In genomic region chr10:27550823-27551222, GRCh38 we compare ENCODE assay signal across 36 cellular contexts.
"Had no signal": no experiment of that assay in that cellular context is flagged by ENCODE, and none has a peak within 500 bp of the region (broad histone marks: within the 10 kb centered on the region; RNA-seq: fewer than 3 reads in every experiment).

No MANE protein-coding gene starts in this region.

- H3K36me3 ChIP-seq: breast epithelium had no signal

- DNase-seq: activated B cell treated with CpG ODN at 0.5 μM for 24 hours; activated CD4-positive, alpha-beta memory T cell treated with anti-CD3 and anti-CD28 coated beads for 36 hours; activated CD4-positive, alpha-beta T cell treated with anti-CD3 and anti-CD28 coated beads for 4 hours; activated CD4-positive, alpha-beta T cell treated with anti-CD3 and anti-CD28 coated beads, Interleukin-2, amount 10 ng/mL, durations not matched to agents 24 days and 14 days; activated CD4-positive, alpha-beta T cell treated with anti-CD3 and anti-CD28 coated beads, Interleukin-2, amount 50 U/mL, for 1 hour; activated CD4-positive, alpha-beta T cell treated with anti-CD3 and anti-CD28 coated beads, Interleukin-2, amount 50 U/mL, for 4 hours; activated CD4-positive, CD25-positive, alpha-beta regulatory T cell treated with anti-CD3 and anti-CD28 coated beads, Interleukin-2, amount 50 U/mL, for 72 hours; activated CD8-positive, alpha-beta memory T cell treated with anti-CD3 and anti-CD28 coated beads, Interleukin-2, amount 50 U/mL, for 4 hours; activated CD8-positive, alpha-beta T cell treated with anti-CD3 and anti-CD28 coated beads for 36 hours; activated effector memory CD4-positive, alpha-beta T cell treated with anti-CD3 and anti-CD28 coated beads, Interleukin-2, amount 50 U/mL, for 16 hours; activated gamma-delta T cell treated with Interleukin-2 at 50 U/mL for 16 hours; activated naive CD4-positive, alpha-beta T cell; activated naive CD4-positive, alpha-beta T cell treated with anti-CD3 and anti-CD28 coated beads for 36 hours; activated naive CD4-positive, alpha-beta T cell treated with anti-CD3 and anti-CD28 coated beads, Interleukin-2, amount 50 U/mL, for 16 hours; activated naive CD8-positive, alpha-beta T cell treated with anti-CD3 and anti-CD28 coated beads for 36 hours; activated T-cell treated with anti-CD3 and anti-CD28 coated beads for 4 hours; activated T-cell treated with anti-CD3 and anti-CD28 coated beads, Interleukin-2, amount 50 U/mL, for 1 hour; activated T-cell treated with anti-CD3 and anti-CD28 coated beads, Interleukin-2, amount 50 U/mL, for 4 hours; activated T-cell treated with anti-CD3 and anti-CD28 coated beads, Interleukin-2, amount 50 U/mL, for 72 hours; adrenal gland; amniotic stem cell; aorta; body of pancreas; brain microvascular endothelial cell; central memory CD4-positive, alpha-beta T cell; T-helper 2 cell; T-helper 9 cell had no signal

- H3K27ac ChIP-seq: adrenal gland, body of pancreas, brain microvascular endothelial cell, breast epithelium, VCaP had no signal

- H3K9me3 ChIP-seq: adrenal gland, body of pancreas, breast epithelium had no signal

- H3K9me3 Mint-ChIP-seq: activated B cell treated with CpG ODN at 0.5 μM for 24 hours; activated CD4-positive, alpha-beta memory T cell treated with anti-CD3 and anti-CD28 coated beads for 36 hours; activated CD4-positive, alpha-beta T cell treated with anti-CD3 and anti-CD28 coated beads, Interleukin-2, amount 10 ng/mL, durations not matched to agents 24 days and 14 days; activated CD8-positive, alpha-beta T cell treated with anti-CD3 and anti-CD28 coated beads for 36 hours; activated naive CD4-positive, alpha-beta T cell treated with anti-CD3 and anti-CD28 coated beads for 36 hours; activated naive CD4-positive, alpha-beta T cell treated with anti-CD3 and anti-CD28 coated beads, Interleukin-2, amount 50 U/mL, for 72 hours; activated naive CD8-positive, alpha-beta T cell treated with anti-CD3 and anti-CD28 coated beads for 36 hours; activated T-cell treated with anti-CD3 and anti-CD28 coated beads, Interleukin-2, amount 50 U/mL, for 4 hours; activated T-helper 1 cell treated with anti-CD3 and anti-CD28 coated beads, Interleukin-12 subunit alpha, Interleukin-12 subunit beta, Interleukin-2, Interleukin-4 antibody, amounts not matched to agents 30 ng/mL and 10 ng/mL and 1 ng/mL, durations not matched to agents 14 hours and 24 hours and 36 hours; activated T-helper 17 cell treated with anti-CD3 and anti-CD28 coated beads, Interleukin-2, amount 50 U/mL, for 72 hours; T-helper 1 cell treated with Interleukin-12 subunit alpha and Interleukin-12 subunit beta and Interleukin-4 antibody, amounts not matched to agents 30 μg/mL and 1 μg/mL, for 36 hours; T-helper 2 cell treated with Interferon-gamma antibody and Interleukin-4, amounts not matched to agents 5 μg/mL and 100 μg/mL, for 36 hours had no signal

- H3K4me1 Mint-ChIP-seq: activated B cell treated with CpG ODN at 0.5 μM for 24 hours; activated CD4-positive, alpha-beta T cell treated with anti-CD3 and anti-CD28 coated beads, Interleukin-2, amount 10 ng/mL, durations not matched to agents 24 days and 14 days; activated naive CD8-positive, alpha-beta T cell treated with anti-CD3 and anti-CD28 coated beads for 36 hours; activated T-helper 17 cell treated with anti-CD3 and anti-CD28 coated beads, Interleukin-2, amount 50 U/mL, for 72 hours had no signal

- H3K27ac Mint-ChIP-seq: activated B cell treated with CpG ODN at 0.5 μM for 24 hours; activated CD4-positive, alpha-beta memory T cell treated with anti-CD3 and anti-CD28 coated beads for 36 hours; activated CD4-positive, alpha-beta T cell treated with anti-CD3 and anti-CD28 coated beads, Interleukin-2, amount 10 ng/mL, durations not matched to agents 24 days and 14 days; activated CD8-positive, alpha-beta T cell treated with anti-CD3 and anti-CD28 coated beads for 36 hours; activated naive CD4-positive, alpha-beta T cell treated with anti-CD3 and anti-CD28 coated beads for 36 hours; activated naive CD4-positive, alpha-beta T cell treated with anti-CD3 and anti-CD28 coated beads, Interleukin-2, amount 50 U/mL, for 72 hours; activated naive CD8-positive, alpha-beta T cell treated with anti-CD3 and anti-CD28 coated beads for 36 hours; activated T-cell treated with anti-CD3 and anti-CD28 coated beads, Interleukin-2, amount 50 U/mL, for 72 hours; activated T-helper 1 cell treated with anti-CD3 and anti-CD28 coated beads, Interleukin-12 subunit alpha, Interleukin-12 subunit beta, Interleukin-2, Interleukin-4 antibody, amounts not matched to agents 30 ng/mL and 10 ng/mL and 1 ng/mL, durations not matched to agents 14 hours and 24 hours and 36 hours; activated T-helper 17 cell treated with anti-CD3 and anti-CD28 coated beads, Interleukin-2, amount 50 U/mL, for 72 hours; T-helper 1 cell treated with Interleukin-12 subunit alpha and Interleukin-12 subunit beta and Interleukin-4 antibody, amounts not matched to agents 30 μg/mL and 1 μg/mL, for 36 hours; T-helper 2 cell treated with Interferon-gamma antibody and Interleukin-4, amounts not matched to agents 5 μg/mL and 100 μg/mL, for 36 hours had no signal

- H3K4me1 ChIP-seq: adrenal gland, body of pancreas, breast epithelium had no signal

- H3K27me3 ChIP-seq: adrenal gland, body of pancreas, brain microvascular endothelial cell, breast epithelium had no signal

- FAIRE-seq: astrocyte, TTC549 had no signal

- ATAC-seq: activated CD8-positive, alpha-beta T cell treated with anti-CD3 and anti-CD28 coated beads for 36 hours; activated naive CD4-positive, alpha-beta T cell treated with anti-CD3 and anti-CD28 coated beads, Interleukin-2, amount 50 U/mL, for 72 hours; activated T-cell treated with anti-CD3 and anti-CD28 coated beads, Interleukin-2, amount 50 U/mL, for 4 hours; activated T-cell treated with anti-CD3 and anti-CD28 coated beads, Interleukin-2, amount 50 U/mL, for 72 hours; activated T-helper 17 cell treated with anti-CD3 and anti-CD28 coated beads, Interleukin-2, amount 50 U/mL, for 72 hours; body of pancreas had no signal

- H3K27me3 Mint-ChIP-seq: activated B cell treated with CpG ODN at 0.5 μM for 24 hours; activated CD4-positive, alpha-beta memory T cell treated with anti-CD3 and anti-CD28 coated beads for 36 hours; activated CD4-positive, alpha-beta T cell treated with anti-CD3 and anti-CD28 coated beads, Interleukin-2, amount 10 ng/mL, durations not matched to agents 24 days and 14 days; activated CD8-positive, alpha-beta T cell treated with anti-CD3 and anti-CD28 coated beads for 36 hours; activated naive CD8-positive, alpha-beta T cell treated with anti-CD3 and anti-CD28 coated beads for 36 hours; activated T-helper 17 cell treated with anti-CD3 and anti-CD28 coated beads, Interleukin-2, amount 50 U/mL, for 72 hours had no signal

- H3K4me3 Mint-ChIP-seq: activated B cell treated with CpG ODN at 0.5 μM for 24 hours; activated CD4-positive, alpha-beta memory T cell treated with anti-CD3 and anti-CD28 coated beads for 36 hours; activated CD4-positive, alpha-beta T cell treated with anti-CD3 and anti-CD28 coated beads, Interleukin-2, amount 10 ng/mL, durations not matched to agents 24 days and 14 days; activated CD8-positive, alpha-beta T cell treated with anti-CD3 and anti-CD28 coated beads for 36 hours; activated naive CD4-positive, alpha-beta T cell treated with anti-CD3 and anti-CD28 coated beads for 36 hours; activated naive CD8-positive, alpha-beta T cell treated with anti-CD3 and anti-CD28 coated beads for 36 hours; activated T-cell treated with anti-CD3 and anti-CD28 coated beads, Interleukin-2, amount 50 U/mL, for 4 hours; activated T-cell treated with anti-CD3 and anti-CD28 coated beads, Interleukin-2, amount 50 U/mL, for 72 hours; activated T-helper 1 cell treated with anti-CD3 and anti-CD28 coated beads, Interleukin-12 subunit alpha, Interleukin-12 subunit beta, Interleukin-2, Interleukin-4 antibody, amounts not matched to agents 30 ng/mL and 10 ng/mL and 1 ng/mL, durations not matched to agents 14 hours and 24 hours and 36 hours; activated T-helper 17 cell treated with anti-CD3 and anti-CD28 coated beads, Interleukin-2, amount 50 U/mL, for 72 hours; T-helper 1 cell treated with Interleukin-12 subunit alpha and Interleukin-12 subunit beta and Interleukin-4 antibody, amounts not matched to agents 30 μg/mL and 1 μg/mL, for 36 hours; T-helper 2 cell treated with Interferon-gamma antibody and Interleukin-4, amounts not matched to agents 5 μg/mL and 100 μg/mL, for 36 hours had no signal

- H3K4me3 ChIP-seq: adrenal gland, body of pancreas, breast epithelium had no signal
